In genomic region chr6:7232351-7232750, GRCh38 we compare ENCODE assay signal across 1 cellular context.
TF ChIP-seq lines count a peak whose summit lies in the region.

No MANE protein-coding gene starts in this region.

TF ChIP-seq in WTC11, 78 proteins besides CTCF, POLR2A, EP300 and RAD21 (continued from another document):
- TF ChIP-seq ZNF281 (CRISPR knock-in tag; IDR thresholded peaks at IDR 0.05) (no peak), ZMAT4 (CRISPR knock-in tag; IDR thresholded peaks at IDR 0.05) (no peak), ZNF138 (CRISPR knock-in tag; conservative IDR thresholded peaks at IDR 0.05) (no peak), JUN (CRISPR knock-in tag; IDR thresholded peaks at IDR 0.05) (no peak), FOXP4 (CRISPR knock-in tag; IDR thresholded peaks at IDR 0.05) (no peak)
